8 cellular contexts compared by ENCODE assay signal in the genomic region with DNA sequence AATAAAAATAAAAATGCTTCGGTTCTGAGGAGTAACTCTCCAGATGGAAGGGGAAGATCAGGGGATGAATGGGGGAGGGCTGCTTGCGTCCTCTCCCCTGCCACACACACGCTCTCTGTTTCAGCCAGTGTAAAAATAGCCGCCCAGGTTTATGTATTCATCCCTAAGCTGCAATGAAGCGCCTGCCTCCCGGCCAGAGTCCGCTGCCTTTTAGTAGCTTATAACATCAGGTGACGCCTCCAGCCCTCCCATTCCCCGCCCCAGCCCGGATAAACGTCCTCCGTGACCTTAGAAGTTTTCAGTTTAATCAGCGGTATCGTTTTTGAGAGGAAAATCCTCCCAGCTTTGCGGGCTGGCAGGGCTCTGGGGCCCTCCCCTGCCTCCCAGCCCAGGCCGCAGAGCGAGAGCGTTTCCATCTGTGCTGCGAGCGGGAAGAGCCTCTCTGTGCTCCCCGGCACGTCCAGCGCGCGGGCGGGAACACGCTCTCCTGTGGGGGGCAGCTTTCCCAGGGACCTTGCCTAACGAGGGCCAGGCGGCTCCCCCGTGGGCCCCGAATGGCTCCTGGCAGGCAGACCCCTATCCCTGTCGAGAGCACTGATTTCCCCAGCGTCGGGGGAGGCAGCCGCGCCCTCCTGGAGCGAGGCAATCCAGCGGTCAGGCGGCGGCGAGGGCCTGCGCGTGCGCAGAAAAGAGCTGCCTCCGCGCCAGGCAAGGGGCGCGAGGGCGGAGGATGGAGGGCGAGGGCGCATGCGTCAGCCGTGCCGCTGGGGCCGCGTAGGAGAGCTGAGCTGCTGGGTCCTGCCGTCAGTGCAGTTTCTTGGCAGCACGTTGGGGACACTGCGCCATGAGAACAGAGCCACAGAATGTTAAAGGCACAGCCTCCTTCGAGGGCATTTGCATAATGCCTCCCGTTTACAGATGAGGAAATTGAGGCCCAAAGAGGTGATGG.
A peak's percentile ranks its signal among the peaks of the same experiment; 100 is the strongest.
DNase-seq lines count a peak whose midpoint lies in the region; ATAC-seq, FAIRE-seq and TF ChIP-seq lines count a peak whose summit lies in the region.

No MANE protein-coding gene starts in this region.

- H3K9me3 ChIP-seq in BE2C = no peaks in the 10 kb centered on the region
- no peaks in the 10 kb centered on the region for H3K9me3 ChIP-seq in endothelial cell of umbilical vein (replicated peaks; ENCODE audit: control insufficient read depth, insufficient read depth, low read length)

- no peaks in the 10 kb centered on the region for H3K79me2 ChIP-seq in endothelial cell of umbilical vein (ENCODE audit: control insufficient read depth, insufficient read depth, low read length)

- H3K36me3 Mint-ChIP-seq in activated CD8-positive, alpha-beta T cell treated with anti-CD3 and anti-CD28 coated beads for 36 hours (ENCODE audit: low read depth) = peaks cover 5% of the 10 kb centered on the region

- H3K9me1 ChIP-seq in endothelial cell of umbilical vein (replicated peaks; ENCODE audit: control insufficient read depth, extremely low read depth, insufficient read depth, low read length) = no peaks in the 10 kb centered on the region

- peak overlapping the region; percentile 93 for H3K9ac ChIP-seq in endothelial cell of umbilical vein (replicated peaks; ENCODE audit: extremely low read depth, insufficient read depth, low read length)

- H3K4me3 Mint-ChIP-seq in activated CD8-positive, alpha-beta T cell treated with anti-CD3 and anti-CD28 coated beads for 36 hours = peak overlapping the region; percentile 74

- no peaks in the 10 kb centered on the region for H4K20me1 ChIP-seq in endothelial cell of umbilical vein (replicated peaks; ENCODE audit: control insufficient read depth, extremely low read depth, insufficient read depth, low read length)

- TF ChIP-seq POLR2A in endothelial cell of umbilical vein (IDR thresholded peaks at IDR 0.05; ENCODE audit: low read depth, low read length) = peak; percentile 72

- intact Hi-C loops in activated CD8-positive, alpha-beta T cell treated with anti-CD3 and anti-CD28 coated beads for 36 hours (cut with micrococcal nuclease) = loop anchor here (2.0 to 10.0 kb wide), 5 partner anchors 40 to 934 kb away; partner anchors contain the start of gene SSR3
- intact Hi-C loops in endothelial cell of umbilical vein (cut with micrococcal nuclease) = loop anchor here (1.0 to 2.0 kb wide), 8 partner anchors 42 to 938 kb away; partner anchors contain the start of genes SSR3 and TIPARP

- H3K9me3 Mint-ChIP-seq in activated CD8-positive, alpha-beta T cell treated with anti-CD3 and anti-CD28 coated beads for 36 hours = no peaks in the 10 kb centered on the region

- peak; percentile 73 for ATAC-seq in GM19455 (IDR thresholded peaks at IDR 0.05; ENCODE audit: unreplicated experiment)
- peak; percentile 86 for ATAC-seq in activated CD8-positive, alpha-beta T cell treated with anti-CD3 and anti-CD28 coated beads for 36 hours

- peak overlapping the region; percentile 76 for H3K27ac ChIP-seq in HL-60 (replicated peaks)
- peak overlapping the region; percentile 86 for H3K27ac ChIP-seq in endothelial cell of umbilical vein (ENCODE audit: insufficient read depth, low read depth, low read length)

- BruUV-seq in endothelial cell of umbilical vein (replicated peaks; lab: Mats Ljungman, UMichigan) = TSS peak; percentile 76

- POLR2A ChIA-PET in activated CD8-positive, alpha-beta T cell treated with anti-CD3 and anti-CD28 coated beads for 36 hours (lab: Charles Lee) = interaction anchor here (0.7 to 3.8 kb wide), 22 partner anchors 10 to 571 kb away, joined by 3 to 32 read pairs (median 4); partner anchors contain the start of genes CCNL1 and SSR3
- POLR2A ChIA-PET in endothelial cell of umbilical vein (lab: Charles Lee) = interaction anchor here (0.8 to 1.3 kb wide), 8 partner anchors 18 to 931 kb away, joined by 3 to 5 read pairs (median 4); partner anchors contain the start of gene TIPARP

- peaks cover 8% of the 10 kb centered on the region for H3K4me1 ChIP-seq in BE2C
- peaks cover 26% of the 10 kb centered on the region for H3K4me1 ChIP-seq in endothelial cell of umbilical vein (ENCODE audit: control insufficient read depth, extremely low read depth, insufficient read depth, low read length)

- H3K36me3 ChIP-seq in BE2C (no peaks in the 10 kb centered on the region), endothelial cell of umbilical vein (ENCODE audit: control insufficient read depth in 2 of 2, extremely low read depth in 1 of 2, insufficient read depth in 2 of 2, low read length in 2 of 2) (no peaks in the 10 kb centered on the region)

- peak overlapping the region; percentile 75 for H3K4me2 ChIP-seq in endothelial cell of umbilical vein (ENCODE audit: insufficient read depth, low read length)

- H3K27me3 ChIP-seq in BE2C (no peaks in the 10 kb centered on the region), HL-60 (ENCODE audit: insufficient read depth, poor library complexity, severe bottlenecking) (no peaks in the 10 kb centered on the region), endothelial cell of umbilical vein (ENCODE audit: control insufficient read depth in 2 of 2, insufficient read depth in 2 of 2, low read length in 2 of 2) (no peaks in the 10 kb centered on the region)

- FAIRE-seq in endothelial cell of umbilical vein (lab: Jason Lieb, UNC) = peak; percentile 96

- CTCF ChIA-PET in activated CD8-positive, alpha-beta T cell treated with anti-CD3 and anti-CD28 coated beads for 36 hours (lab: Charles Lee) = interaction anchor here (0.7 to 5.5 kb wide), 21 partner anchors 8 to 534 kb away, joined by 3 to 84 read pairs (median 4); partner anchors contain the start of genes CCNL1 and SSR3
- CTCF ChIA-PET in endothelial cell of umbilical vein (lab: Charles Lee) = interaction anchor here (0.6 to 8.5 kb wide), 34 partner anchors 8 to 945 kb away, joined by 3 to 83 read pairs (median 6); partner anchors contain the start of genes SSR3 and TIPARP

- dilution Hi-C loops in endothelial cell of umbilical vein (cut with MboI; ENCODE audit: extremely low pct_ligation_motif_present, low sequenced_read_pairs) = no loop called here

- peak overlapping the region; percentile 64 for H3K4me3 ChIP-seq in BE2C (ENCODE audit: low read depth, low read length)
- H3K4me3 ChIP-seq in HL-60 (replicated peaks; ENCODE audit: insufficient read depth, low read length) = peak overlapping the region; percentile 70
- peak overlapping the region; percentile 36 to 61 (median 54) for H3K4me3 ChIP-seq in endothelial cell of umbilical vein (replicated peaks in 1 of 3; ENCODE audit: insufficient read depth in 1 of 3, low read depth in 1 of 3, low read length in 3 of 3)

- peak; percentile 96 for DNase-seq in BE2C
- peak; percentile 72 to 92 for DNase-seq in HL-60 (ENCODE audit: low read depth in 1 of 2, low spot score in 1 of 2)
- peak; percentile 97 for DNase-seq in activated CD8-positive, alpha-beta T cell treated with anti-CD3 and anti-CD28 coated beads for 36 hours
- DNase-seq in endothelial cell of umbilical vein (ENCODE audit: low read depth, low spot score) = peak; percentile 96
- DNase-seq in mucosa of gallbladder (ENCODE audit: low spot score) = peak; percentile 95
- peak; percentile 94 for DNase-seq in stimulated activated CD8-positive, alpha-beta memory T cell treated with anti-CD3 and anti-CD28 coated beads, Interleukin-4, amount 100 ng/mL, for 48 hours
- DNase-seq in cortex of kidney (lab: John Stamatoyannopoulos, UW) = no peak

- peaks cover 64% of the 10 kb centered on the region for H3K4me1 Mint-ChIP-seq in activated CD8-positive, alpha-beta T cell treated with anti-CD3 and anti-CD28 coated beads for 36 hours (ENCODE audit: low read depth)

- H3K27me3 Mint-ChIP-seq in activated CD8-positive, alpha-beta T cell treated with anti-CD3 and anti-CD28 coated beads for 36 hours = no peaks in the 10 kb centered on the region

- H2AFZ ChIP-seq in endothelial cell of umbilical vein (ENCODE audit: low read depth, low read length) = peak overlapping the region; percentile 82

- no peak for TF ChIP-seq CTCF in BE2C (IDR thresholded peaks at IDR 0.05; ENCODE audit: low read depth, low read length)
- TF ChIP-seq CTCF in HL-60 (IDR thresholded peaks at IDR 0.05; ENCODE audit: insufficient read depth, low read length) = no peak
- TF ChIP-seq CTCF in activated CD8-positive, alpha-beta T cell treated with anti-CD3 and anti-CD28 coated beads for 36 hours (IDR thresholded peaks at IDR 0.05) = no peak
- peak in 1 of 2 donors; percentile 9 for TF ChIP-seq CTCF in endothelial cell of umbilical vein (IDR thresholded peaks at IDR 0.05; ENCODE audit: extremely low read depth in 1 of 2, insufficient read depth in 1 of 2, low read depth in 1 of 2, low read length in 2 of 2)

- H3K27ac Mint-ChIP-seq in activated CD8-positive, alpha-beta T cell treated with anti-CD3 and anti-CD28 coated beads for 36 hours = peak overlapping the region; percentile 96

TF ChIP-seq in endothelial cell of umbilical vein, 7 proteins besides CTCF, POLR2A, EP300 and RAD21:
- TF ChIP-seq, protein P1, sequence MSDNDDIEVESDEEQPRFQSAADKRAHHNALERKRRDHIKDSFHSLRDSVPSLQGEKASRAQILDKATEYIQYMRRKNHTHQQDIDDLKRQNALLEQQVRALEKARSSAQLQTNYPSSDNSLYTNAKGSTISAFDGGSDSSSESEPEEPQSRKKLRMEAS (IDR thresholded peaks at IDR 0.05; ENCODE audit: insufficient read depth, insufficient read length) = peak; percentile 58
- TF ChIP-seq FOS (IDR thresholded peaks at IDR 0.05; ENCODE audit: borderline replicate concordance, insufficient read depth, low read length) (peak; percentile 16), MYC (IDR thresholded peaks at IDR 0.05; ENCODE audit: low read depth, low read length) (no peak), POLR2AphosphoS5 (IDR thresholded peaks at IDR 0.05; ENCODE audit: insufficient read depth, low read depth, low read length) (peak; percentile 45), EZH2 (IDR thresholded peaks at IDR 0.05; ENCODE audit: borderline replicate concordance, low read depth, low read length, severe bottlenecking) (no peak)
